ENCODE assay signal across 8 cellular contexts in genomic region chr4:53640576-53641459, GRCh38. TPM values are rescaled to one million over a fixed set of nuclear protein-coding genes. Genes with fewer than 3 reads are reported as not detected.
A peak's percentile ranks its signal among the peaks of the same experiment; 100 is the strongest.
DNase-seq lines count a peak whose midpoint lies in the region; ATAC-seq and TF ChIP-seq lines count a peak whose summit lies in the region.

No MANE protein-coding gene starts in this region.

- H2AFZ ChIP-seq in MM.1S (ENCODE audit: low read length): no peak overlapping the region

- DNase-seq in MM.1S (peak; percentile 19), mucosa of gallbladder (ENCODE audit: low spot score) (peak; percentile 40), cerebellar cortex (ENCODE audit: low spot score) (no peak), MV-4-11 (lab: John Stamatoyannopoulos, UW) (no peak), occipital lobe (lab: John Stamatoyannopoulos, UW) (no peak), NOMO-1 treated with dmso at 0.1 percent for 144 hours (lab: John Stamatoyannopoulos, UW; ENCODE audit: unreplicated experiment) (no peak)

- H3K9ac ChIP-seq in MM.1S (ENCODE audit: low read length): no peak overlapping the region

- no peak for TF ChIP-seq CTCF in MM.1S (IDR thresholded peaks at IDR 0.05; ENCODE audit: low read length)

- ATAC-seq in GM18867 (IDR thresholded peaks at IDR 0.05; ENCODE audit: unreplicated experiment) (peak; percentile 72), GM21786 (IDR thresholded peaks at IDR 0.05; ENCODE audit: unreplicated experiment) (peak; percentile 78)

- peaks cover 5% of the 10 kb centered on the region for H3K4me1 ChIP-seq in MM.1S (ENCODE audit: low read length)

- no peaks in the 10 kb centered on the region for H3K9me3 ChIP-seq in MM.1S (replicated peaks; ENCODE audit: insufficient read depth, low read length)

- no peaks in the 10 kb centered on the region for H4K20me1 ChIP-seq in MM.1S (ENCODE audit: insufficient read depth, low read length)

- H3K79me2 ChIP-seq in MM.1S (ENCODE audit: low read length): no peaks in the 10 kb centered on the region

- no peaks in the 10 kb centered on the region for H3K27me3 ChIP-seq in MM.1S (replicated peaks; ENCODE audit: insufficient read depth, low read length)

- H3K4me3 ChIP-seq in MM.1S (ENCODE audit: low read length): no peak overlapping the region

- H3F3A ChIP-seq in MM.1S (ENCODE audit: insufficient read depth, low read length): no peaks in the 10 kb centered on the region; the same call in 1 of the 2 replicates

- no peaks in the 10 kb centered on the region for H3K36me3 ChIP-seq in MM.1S (replicated peaks; ENCODE audit: insufficient read depth, low read length)

- H3K9me2 ChIP-seq in MM.1S (replicated peaks; ENCODE audit: insufficient read depth, low read length): no peaks in the 10 kb centered on the region

- peak overlapping the region; percentile 23; the same call in 1 of the 2 replicates for H3K4me2 ChIP-seq in MM.1S (ENCODE audit: low read depth, low read length)

- no peak overlapping the region for H3K27ac ChIP-seq in MM.1S (ENCODE audit: low read length)

RNA-seq across cellular contexts. Expression of gene LNX1, which starts 49.5 kb away (rescaled TPM):
- total RNA-seq in mucosa of gallbladder: 32.1 TPM
- total RNA-seq in occipital lobe: 52.9 TPM

Comparison
In these comparisons a context has a peak if more than half of its experiments do, and no peak if none do; other contexts are left out.
1. DNase-seq: peak in MM.1S (single experiment) and mucosa of gallbladder (single experiment); none in cerebellar cortex (single experiment), MV-4-11 (single experiment), occipital lobe (single experiment) and NOMO-1 treated with dmso at 0.1 percent for 144 hours (single experiment).